8 cellular contexts compared by ENCODE assay signal in genomic region chr12:53098354-53098981, GRCh38. TPM values are rescaled to one million over a fixed set of nuclear protein-coding genes. Genes with fewer than 3 reads are reported as not detected.
DNase-seq lines count a peak whose midpoint lies in the region; ATAC-seq, FAIRE-seq and TF ChIP-seq lines count a peak whose summit lies in the region.

No MANE protein-coding gene starts in this region.

- no peaks in the 10 kb centered on the region for H4K20me1 ChIP-seq in DOHH2 (ENCODE audit: control insufficient read depth, insufficient read depth, low read depth, low read length)

- H3K9ac ChIP-seq in subcutaneous abdominal adipose tissue (ENCODE audit: low read length in 5 of 5) = peak overlapping the region; percentile 54 to 71 (median 63)

- no peak for TF ChIP-seq CTCF in DOHH2 (IDR thresholded peaks at IDR 0.05; ENCODE audit: low read depth, low read length, poor library complexity, severe bottlenecking)
- TF ChIP-seq CTCF in cardiac fibroblast (IDR thresholded peaks at IDR 0.05; ENCODE audit: low read depth, low read length) = no peak
- TF ChIP-seq CTCF in left lung (IDR thresholded peaks at IDR 0.05) = no peak

- no peaks in the 10 kb centered on the region for H3K36me3 ChIP-seq in DOHH2 (ENCODE audit: control insufficient read depth, low read length)
- H3K36me3 ChIP-seq in left lung = no peaks in the 10 kb centered on the region
- H3K36me3 ChIP-seq in subcutaneous abdominal adipose tissue (ENCODE audit: control insufficient read depth in 5 of 5, insufficient read depth in 5 of 5, low read length in 5 of 5) = peaks cover 0 to 16% (median 4%) of the 10 kb centered on the region in 5 donors

- peak; percentile 11 for ATAC-seq in left lung
- no peak for ATAC-seq in left colon

- intact Hi-C loops in left lung (cut with DNase I) (loop anchor here in 1 of 2 donors (2.0 kb wide), 1 partner anchor 34 kb away; no protein-coding TSS in a partner anchor), left colon (cut with DNase I, micrococcal nuclease) (loop anchor here in 1 of 2 donors (5.0 kb wide), 1 partner anchor 36 kb away; no protein-coding TSS in a partner anchor)

- peaks cover 44% of the 10 kb centered on the region for H3K4me1 ChIP-seq in DOHH2 (ENCODE audit: control insufficient read depth, low read length)
- H3K4me1 ChIP-seq in left lung = peaks cover 11 to 59% of the 10 kb centered on the region in 2 donors
- H3K4me1 ChIP-seq in subcutaneous abdominal adipose tissue (ENCODE audit: control insufficient read depth in 5 of 5, insufficient read depth in 5 of 5, low read length in 5 of 5) = peaks cover 14 to 57% (median 55%) of the 10 kb centered on the region in 5 donors

- H3K9me2 ChIP-seq in DOHH2 (replicated peaks; ENCODE audit: control insufficient read depth, low read length) = no peaks in the 10 kb centered on the region

- peaks cover 9% of the 10 kb centered on the region for H3F3A ChIP-seq in DOHH2 (ENCODE audit: control insufficient read depth, insufficient read depth)

- H3K4me2 ChIP-seq in DOHH2 (ENCODE audit: low read length) = peak overlapping the region; percentile 90

- peak overlapping the region; percentile 74 for H3K4me3 ChIP-seq in DOHH2 (ENCODE audit: low read length)
- H3K4me3 ChIP-seq in cardiac fibroblast (replicated peaks in 1 of 2; ENCODE audit: low read depth in 2 of 2, low read length in 2 of 2) = peak overlapping the region; percentile 52 to 71
- peak overlapping the region in 1 of 2 donors; percentile 49 for H3K4me3 ChIP-seq in left lung
- H3K4me3 ChIP-seq in subcutaneous abdominal adipose tissue (ENCODE audit: low read depth in 1 of 5, low read length in 5 of 5) = peak overlapping the region; percentile 41 to 84 (median 76)

- FAIRE-seq in RCC 7860 (lab: Jason Lieb, UNC) (peak; percentile 74), GM19239 (lab: Jason Lieb, UNC) (no peak)

- no peaks in the 10 kb centered on the region for H3K79me2 ChIP-seq in DOHH2 (ENCODE audit: control insufficient read depth, low read length)

- H3K9me3 ChIP-seq in DOHH2 (ENCODE audit: control insufficient read depth, insufficient read depth, low read length) = no peaks in the 10 kb centered on the region
- H3K9me3 ChIP-seq in left lung = no peaks in the 10 kb centered on the region
- no peaks in the 10 kb centered on the region for H3K9me3 ChIP-seq in subcutaneous abdominal adipose tissue (ENCODE audit: control insufficient read depth in 5 of 5, low read length in 5 of 5)

- H3K27ac ChIP-seq in DOHH2 (ENCODE audit: low read depth, low read length) = no peak overlapping the region
- peak overlapping the region; percentile 66 to 78 for H3K27ac ChIP-seq in left lung
- peak overlapping the region; percentile 80 for H3K27ac ChIP-seq in subcutaneous abdominal adipose tissue (ENCODE audit: low read depth, low read length)

- DNase-seq in RCC 7860 (ENCODE audit: low spot score) = peak; percentile 54
- DNase-seq in cardiac fibroblast (ENCODE audit: low read depth in 2 of 2) = peak; percentile 61 to 81
- DNase-seq in left lung = no peak
- DNase-seq in GM19239 (ENCODE audit: insufficient read length, low spot score) = no peak
- DNase-seq in Kasumi-1 (lab: John Stamatoyannopoulos, UW) = no peak
- DNase-seq in left colon = no peak

- H3K27me3 ChIP-seq in DOHH2 (ENCODE audit: control insufficient read depth, low read length) (peaks cover 27% of the 10 kb centered on the region), left lung (peaks cover 0 to 34% of the 10 kb centered on the region in 2 donors), subcutaneous abdominal adipose tissue (ENCODE audit: control insufficient read depth in 5 of 5, insufficient read depth in 4 of 5, low read length in 5 of 5) (no peaks in the 10 kb centered on the region)

RNA-seq across cellular contexts. Expression of gene IGFBP6, which starts 1.0 kb away (rescaled TPM):
- total RNA-seq in left lung = 10 to 100 TPM; 25.4 to 29.1 TPM
- 10 to 100 TPM; 16.9 to 24.5 TPM for total RNA-seq in left colon

RNA-seq across cellular contexts. Expression of gene SOAT2, which starts 4.8 kb away (rescaled TPM):
- total RNA-seq in left lung (not detected), left colon (not detected)

RNA-seq across cellular contexts. Expression of gene SPRYD3, which starts 19.3 kb away (rescaled TPM):
- total RNA-seq in left lung (10 to 100 TPM; 36.4 to 41.4 TPM), left colon (10 to 100 TPM; 30.7 to 34.9 TPM)

RNA-seq across cellular contexts. Expression of gene TNS2, which starts 48.6 kb away (rescaled TPM):
- total RNA-seq in left lung (100 to 1,000 TPM; 112 to 129 TPM), left colon (10 to 100 TPM; 31.4 to 35.6 TPM)

Comparison
In these comparisons a context has a peak if more than half of its experiments do, and no peak if none do; other contexts are left out.
1. DNase-seq: peak in RCC 7860 (single experiment) and cardiac fibroblast (2 of 2); none in left lung (0 of 2), GM19239 (single experiment), Kasumi-1 (0 of 2) and left colon (0 of 2).